Comparison of ENCODE assay signal across 17 cellular contexts in the genomic region with DNA sequence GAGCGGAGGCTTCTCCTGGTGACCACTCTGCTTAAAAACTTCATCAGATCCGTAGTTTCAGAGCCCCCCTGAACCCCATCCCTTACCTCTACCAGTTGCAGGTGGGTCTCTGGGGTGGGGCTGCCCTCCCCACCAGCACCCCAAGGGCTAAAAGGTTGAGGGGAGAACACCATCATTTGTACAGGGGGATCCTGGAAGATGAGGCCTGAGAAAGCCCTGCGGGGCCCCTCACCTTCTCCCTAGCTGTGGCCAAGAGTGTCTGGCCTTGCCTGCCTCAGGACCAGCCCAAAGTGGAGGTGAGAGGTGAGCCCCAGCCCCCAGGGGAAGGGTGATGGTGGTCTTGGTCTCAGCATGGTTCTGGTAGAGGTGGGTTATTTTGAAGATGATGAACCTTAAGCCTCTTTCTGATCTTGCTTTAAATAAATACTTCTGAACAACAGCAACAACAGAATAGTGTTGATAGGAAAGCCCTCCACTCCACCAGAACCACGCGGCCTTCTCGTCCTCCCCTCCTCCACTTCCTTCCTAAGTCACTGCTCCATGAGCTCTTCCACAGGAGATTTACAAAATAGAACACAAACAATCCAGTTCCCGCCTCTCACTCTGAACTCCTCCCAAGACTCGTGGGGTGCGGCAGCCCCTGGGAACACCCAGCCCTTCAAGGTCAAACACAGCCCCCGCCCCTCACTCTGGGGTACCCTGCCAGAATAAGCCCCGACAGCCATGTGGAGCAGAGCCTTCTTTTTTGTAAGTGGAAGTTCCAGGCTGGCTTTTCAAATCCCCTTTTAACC.
DNase-seq lines count a peak whose midpoint lies in the region; ATAC-seq and TF ChIP-seq lines count a peak whose summit lies in the region.
"Had no signal": no experiment of that assay in that cellular context is flagged by ENCODE, and none has a peak within 500 bp of the region (broad histone marks: within the 10 kb centered on the region; RNA-seq: fewer than 3 reads in every experiment).

No MANE protein-coding gene starts in this region.

- H3K9me3 ChIP-seq in left ventricle myocardium inferior (replicated peaks) (no peaks in the 10 kb centered on the region), neuronal stem cell (replicated peaks in 1 of 2; ENCODE audit: control insufficient read depth in 2 of 2, insufficient read depth in 1 of 2, low read depth in 1 of 2, low read length in 2 of 2) (no peaks in the 10 kb centered on the region), uterus (no peaks in the 10 kb centered on the region)

- intact Hi-C loops in Right ventricle myocardium inferior (cut with DNase I) = no loop called here
- intact Hi-C loops in left cardiac atrium (cut with DNase I) = no loop called here
- intact Hi-C loops in left ventricle myocardium inferior (cut with micrococcal nuclease) = no loop called here
- intact Hi-C loops in uterus (cut with DNase I; ENCODE audit: low total_unique reads) = no loop called here
- intact Hi-C loops in activated CD8-positive, alpha-beta T cell treated with anti-CD3 and anti-CD28 coated beads for 36 hours (cut with micrococcal nuclease) = no loop called here

- no peak overlapping the region for H2AK5ac ChIP-seq in neuronal stem cell (ENCODE audit: low read depth, low read length)

- H3K79me1 ChIP-seq in neuronal stem cell (ENCODE audit: low read depth, low read length) = no peaks in the 10 kb centered on the region

- CTCF ChIA-PET in activated CD8-positive, alpha-beta T cell treated with anti-CD3 and anti-CD28 coated beads for 36 hours (lab: Charles Lee) = no interaction called here

- H3K4me2 ChIP-seq in neuronal stem cell (ENCODE audit: insufficient read depth, low read length, poor library complexity, severe bottlenecking) = no peak overlapping the region

- H3K4ac ChIP-seq in neuronal stem cell (ENCODE audit: low read length) = no peak overlapping the region

- H3K14ac ChIP-seq in neuronal stem cell (ENCODE audit: low read length) = no peak overlapping the region

- peaks cover 10% of the 10 kb centered on the region for H3K27me3 Mint-ChIP-seq in activated CD8-positive, alpha-beta T cell treated with anti-CD3 and anti-CD28 coated beads for 36 hours

- H4K91ac ChIP-seq in neuronal stem cell (ENCODE audit: low read depth, low read length, poor library complexity) = no peak overlapping the region

- H3K36me3 Mint-ChIP-seq in activated CD8-positive, alpha-beta T cell treated with anti-CD3 and anti-CD28 coated beads for 36 hours (ENCODE audit: low read depth) = no peaks in the 10 kb centered on the region
- H3K36me3 Mint-ChIP-seq: CD8-positive, alpha-beta T cell; memory B cell had no signal

- no peak overlapping the region for H2BK120ac ChIP-seq in neuronal stem cell (ENCODE audit: low read depth, low read length)

- peaks cover 18% of the 10 kb centered on the region for H3K36me3 ChIP-seq in left ventricle myocardium inferior
- H3K36me3 ChIP-seq in neuronal stem cell (replicated peaks in 1 of 2; ENCODE audit: control insufficient read depth in 2 of 2, insufficient read depth in 2 of 2, low read length in 2 of 2) = peaks cover 0 to 8% of the 10 kb centered on the region in 2 donors
- H3K36me3 ChIP-seq in uterus = no peaks in the 10 kb centered on the region

- WGBS in neuronal stem cell (ENCODE audit: extremely low coverage in 2 of 2, insufficient read length in 2 of 2, insufficient replicate concordance in 1 of 2), 2 donors = no CpG with 5 or more reads among the region's 11 CpGs

- no peak overlapping the region for H4K8ac ChIP-seq in neuronal stem cell (ENCODE audit: low read depth, low read length)

- H3K27ac ChIP-seq in left ventricle myocardium inferior (replicated peaks) (peak overlapping the region; percentile 61), neuronal stem cell (replicated peaks; ENCODE audit: low read length) (no peak overlapping the region), uterus (peak overlapping the region; percentile 54 to 65)

- H3K4me3 ChIP-seq in left ventricle myocardium inferior = no peak overlapping the region
- no peak overlapping the region for H3K4me3 ChIP-seq in neuronal stem cell (ENCODE audit: low read length in 2 of 2)
- H3K4me3 ChIP-seq in uterus = no peak overlapping the region

- H2BK15ac ChIP-seq in neuronal stem cell (ENCODE audit: low read length) = no peak overlapping the region

- H3K4me1 Mint-ChIP-seq in activated CD8-positive, alpha-beta T cell treated with anti-CD3 and anti-CD28 coated beads for 36 hours (ENCODE audit: low read depth) = no peaks in the 10 kb centered on the region

- peak overlapping the region; percentile 55 for H3K18ac ChIP-seq in neuronal stem cell (ENCODE audit: low read length)

- H3K23ac ChIP-seq in neuronal stem cell (ENCODE audit: low read depth, low read length, poor library complexity) = no peak overlapping the region

- no peak overlapping the region for H2BK12ac ChIP-seq in neuronal stem cell (ENCODE audit: low read length)

- peaks cover 51% of the 10 kb centered on the region for H3K4me1 ChIP-seq in left ventricle myocardium inferior
- H3K4me1 ChIP-seq in neuronal stem cell (ENCODE audit: control insufficient read depth in 2 of 2, insufficient read depth in 1 of 2, low read depth in 1 of 2, low read length in 2 of 2) = peaks cover 19 to 26% of the 10 kb centered on the region in 2 donors
- H3K4me1 ChIP-seq in uterus = no peaks in the 10 kb centered on the region

- no peak overlapping the region for H2AFZ ChIP-seq in neuronal stem cell (ENCODE audit: low read length)

- ATAC-seq in Right ventricle myocardium inferior (peak; percentile 59), left cardiac atrium (no peak)
- ATAC-seq in activated CD8-positive, alpha-beta T cell treated with anti-CD3 and anti-CD28 coated beads for 36 hours = no peak
- ATAC-seq: activated CD4-positive, CD25-positive, alpha-beta regulatory T cell treated with anti-CD3 and anti-CD28 coated beads, Interleukin-2, amount 50 U/mL, for 24 hours; CD8-positive, alpha-beta T cell had no signal

- H2BK5ac ChIP-seq in neuronal stem cell (ENCODE audit: low read length) = no peak overlapping the region

- H3K9me3 Mint-ChIP-seq in activated CD8-positive, alpha-beta T cell treated with anti-CD3 and anti-CD28 coated beads for 36 hours = no peaks in the 10 kb centered on the region
- H3K9me3 Mint-ChIP-seq: activated T-cell treated with anti-CD3 and anti-CD28 coated beads, Interleukin-2, amount 50 U/mL, for 24 hours; CD8-positive, alpha-beta T cell; memory B cell had no signal

- TF ChIP-seq CTCF in left ventricle myocardium inferior (IDR thresholded peaks at IDR 0.05; ENCODE audit: borderline replicate concordance) (no peak), uterus (IDR thresholded peaks at IDR 0.05) (no peak)
- TF ChIP-seq CTCF in activated CD8-positive, alpha-beta T cell treated with anti-CD3 and anti-CD28 coated beads for 36 hours (IDR thresholded peaks at IDR 0.05) = no peak

- no peak for TF ChIP-seq POLR2A in uterus (IDR thresholded peaks at IDR 0.05)

- no peak overlapping the region for H3K9ac ChIP-seq in neuronal stem cell (ENCODE audit: low read depth, low read length, poor library complexity)

- no peaks in the 10 kb centered on the region for H3K27me3 ChIP-seq in left ventricle myocardium inferior (ENCODE audit: low read depth)
- no peaks in the 10 kb centered on the region for H3K27me3 ChIP-seq in neuronal stem cell (ENCODE audit: control insufficient read depth in 3 of 3, insufficient read depth in 3 of 3, low read depth in 1 of 3, low read length in 3 of 3)
- no peaks in the 10 kb centered on the region for H3K27me3 ChIP-seq in uterus

- no peak overlapping the region for H3K4me3 Mint-ChIP-seq in activated CD8-positive, alpha-beta T cell treated with anti-CD3 and anti-CD28 coated beads for 36 hours
- H3K4me3 Mint-ChIP-seq: activated T-cell treated with anti-CD3 and anti-CD28 coated beads, Interleukin-2, amount 50 U/mL, for 24 hours; CD8-positive, alpha-beta T cell; memory B cell had no signal

- POLR2A ChIA-PET in activated CD8-positive, alpha-beta T cell treated with anti-CD3 and anti-CD28 coated beads for 36 hours (lab: Charles Lee) = no interaction called here

- DNase-seq in Right ventricle myocardium inferior (ENCODE audit: missing footprints) (no peak), left cardiac atrium (no peak), left ventricle myocardium inferior (peak; percentile 47), neuronal stem cell (ENCODE audit: low spot score) (no peak), uterus (peak in 1 of 2 donors; percentile 51), NCI-H1092 treated with DMSO at 0.1 percent for 48 hours (lab: John Stamatoyannopoulos, UW) (no peak), MV-4-11 (lab: John Stamatoyannopoulos, UW) (no peak)
- DNase-seq in activated CD8-positive, alpha-beta T cell treated with anti-CD3 and anti-CD28 coated beads for 36 hours = no peak
- DNase-seq: activated T-cell treated with anti-CD3 and anti-CD28 coated beads, Interleukin-2, amount 50 U/mL, for 24 hours; cerebellar nuclear complex; EL; erythroblast; NCI-H2081 treated with DMSO at 0.1 percent for 48 hours; NCI-H774 had no signal

- no peak overlapping the region for H3K27ac Mint-ChIP-seq in activated CD8-positive, alpha-beta T cell treated with anti-CD3 and anti-CD28 coated beads for 36 hours
- H3K27ac Mint-ChIP-seq: activated T-cell treated with anti-CD3 and anti-CD28 coated beads, Interleukin-2, amount 50 U/mL, for 24 hours; CD8-positive, alpha-beta T cell; memory B cell had no signal
